21 cellular contexts compared by ENCODE assay signal in the genomic region with DNA sequence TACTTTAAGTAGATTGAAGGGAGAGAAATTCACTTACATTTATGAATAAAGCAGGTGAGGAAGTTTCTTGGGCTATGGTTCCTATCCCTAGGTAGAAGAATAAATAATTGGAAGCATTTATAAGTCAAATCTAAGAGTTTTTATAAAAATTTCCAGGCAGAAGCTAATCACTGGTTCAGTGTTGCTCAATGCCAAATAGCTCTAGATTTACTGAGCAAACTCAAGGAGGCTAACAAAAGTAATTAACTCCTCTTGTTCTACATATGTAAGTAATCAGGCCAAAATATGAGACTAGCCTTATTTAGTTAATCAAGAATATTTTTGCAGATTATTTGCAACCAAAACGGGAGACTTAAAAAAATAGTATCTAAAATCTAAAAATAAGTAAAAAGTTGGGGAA.
"Had no signal": no experiment of that assay in that cellular context is flagged by ENCODE, and none has a peak within 500 bp of the region (broad histone marks: within the 10 kb centered on the region; RNA-seq: fewer than 3 reads in every experiment).

No MANE protein-coding gene starts in this region.

- H3K9me3 ChIP-seq: gastroesophageal sphincter, pancreas, prostate gland, right lobe of liver, suprapubic skin, thyroid gland, uterus had no signal

- H3K27me3 Mint-ChIP-seq: type B pancreatic cell had no signal

- H3K36me3 ChIP-seq: gastroesophageal sphincter, pancreas, prostate gland, right lobe of liver, suprapubic skin, thyroid gland, uterus had no signal

- H3K9me3 Mint-ChIP-seq: naive B cell; nephron; stimulated activated effector memory CD8-positive, alpha-beta T cell treated with anti-CD3 and anti-CD28 coated beads, Interleukin-12 subunit alpha, Interleukin-12 subunit beta, amount 100 ng/mL, for 72 hours; type B pancreatic cell had no signal

- H3K4me3 ChIP-seq: coronary artery, gastroesophageal sphincter, lung, pancreas, prostate gland, right lobe of liver, suprapubic skin, thyroid gland, uterus had no signal

- H3K27ac ChIP-seq: coronary artery, gastroesophageal sphincter, pancreas, prostate gland, right lobe of liver, suprapubic skin, thyroid gland, uterus had no signal

- H3K27ac Mint-ChIP-seq: naive B cell; nephron; stimulated activated effector memory CD8-positive, alpha-beta T cell treated with anti-CD3 and anti-CD28 coated beads, Interleukin-12 subunit alpha, Interleukin-12 subunit beta, amount 100 ng/mL, for 72 hours; type B pancreatic cell had no signal

- H3K27me3 ChIP-seq: gastroesophageal sphincter, pancreas, right lobe of liver, suprapubic skin, thyroid gland, uterus had no signal

- DNase-seq: effector CD4-positive, alpha-beta T cell; glutamatergic neuron; left colon; left ventricle myocardium superior; naive B cell; pancreas; retina; right lobe of liver; stimulated activated CD4-positive, alpha-beta T cell treated with anti-CD3 and anti-CD28 coated beads, Interleukin-4, amount 100 ng/mL, for 1 hour; stimulated activated CD8-positive, alpha-beta memory T cell treated with anti-CD3 and anti-CD28 coated beads, Interleukin-4, amount 100 ng/mL, for 48 hours; stimulated activated naive CD8-positive, alpha-beta T cell treated with anti-CD3 and anti-CD28 coated beads, Interleukin-15, Interleukin-2, amounts not matched to agents 100 U/mL and 50 U/mL, for 24 hours; thyroid gland; uterus had no signal

- H3K4me1 ChIP-seq: gastroesophageal sphincter, pancreas, prostate gland, right lobe of liver, thyroid gland, uterus had no signal

- H3K4me3 Mint-ChIP-seq: naive B cell; nephron; stimulated activated effector memory CD8-positive, alpha-beta T cell treated with anti-CD3 and anti-CD28 coated beads, Interleukin-12 subunit alpha, Interleukin-12 subunit beta, amount 100 ng/mL, for 72 hours; type B pancreatic cell had no signal

- H3K36me3 Mint-ChIP-seq: naive B cell; stimulated activated effector memory CD8-positive, alpha-beta T cell treated with anti-CD3 and anti-CD28 coated beads, Interleukin-12 subunit alpha, Interleukin-12 subunit beta, amount 100 ng/mL, for 72 hours; type B pancreatic cell had no signal

- H3K4me1 Mint-ChIP-seq: naive B cell; nephron; stimulated activated effector memory CD8-positive, alpha-beta T cell treated with anti-CD3 and anti-CD28 coated beads, Interleukin-12 subunit alpha, Interleukin-12 subunit beta, amount 100 ng/mL, for 72 hours had no signal
